ENCODE assay signal across 9 cellular contexts in genomic region chr1:52925571-52926005, GRCh38. TPM values are rescaled to one million over a fixed set of nuclear protein-coding genes. Genes with fewer than 3 reads are reported as not detected.
DNase-seq lines count a peak whose midpoint lies in the region; ATAC-seq and TF ChIP-seq lines count a peak whose summit lies in the region.
"Had no signal": no experiment of that assay in that cellular context is flagged by ENCODE, and none has a peak within 500 bp of the region (broad histone marks: within the 10 kb centered on the region; RNA-seq: fewer than 3 reads in every experiment).

No MANE protein-coding gene starts in this region.

- H3K4me1 ChIP-seq in body of pancreas (peaks cover 51% of the 10 kb centered on the region), liver (ENCODE audit: control insufficient read depth in 4 of 4, insufficient read depth in 4 of 4, low read length in 3 of 4) (peaks cover 5 to 43% (median 20%) of the 10 kb centered on the region in 4 donors), uterus (peaks cover 3 to 8% of the 10 kb centered on the region in 2 donors), Peyer's patch (peaks cover 0 to 11% (median 0%) of the 10 kb centered on the region in 4 donors)

- H3K27ac ChIP-seq in body of pancreas (peak overlapping the region; percentile 33 to 83 (median 72)), liver (ENCODE audit: low read depth in 1 of 2, low read length in 2 of 2) (peak overlapping the region; percentile 72 to 75), uterus (peak overlapping the region; percentile 29 to 47), Peyer's patch (no peak overlapping the region)
- H3K27ac ChIP-seq: hepatocyte had no signal

- TF ChIP-seq CTCF in body of pancreas (IDR thresholded peaks at IDR 0.05), result peak in 1 of 7 experiments; percentile 15
- TF ChIP-seq CTCF in liver (IDR thresholded peaks at IDR 0.05; ENCODE audit: low read depth, low read length, missing input control), result no peak
- TF ChIP-seq CTCF in uterus (IDR thresholded peaks at IDR 0.05), result no peak
- TF ChIP-seq CTCF in Peyer's patch (IDR thresholded peaks at IDR 0.05), result no peak

- H3K4me3 ChIP-seq in body of pancreas (no peak overlapping the region), liver (ENCODE audit: low read depth in 1 of 3, low read length in 3 of 3) (peak overlapping the region in 2 of 3 donors; percentile 81 to 99), uterus (peak overlapping the region in 1 of 2 donors; percentile 15), Peyer's patch (peak overlapping the region in 1 of 4 donors; percentile 12)
- H3K4me3 ChIP-seq: hepatocyte had no signal

- TF ChIP-seq RAD21 in liver (IDR thresholded peaks at IDR 0.05), result peak; percentile 59 to 61

- DNase-seq in Right ventricle myocardium inferior (ENCODE audit: missing footprints) (no peak), cardiac septum (ENCODE audit: low spot score) (no peak), body of pancreas (peak; percentile 77 to 79 (median 78)), uterus (peak in 1 of 2 donors; percentile 39), Peyer's patch (no peak)
- DNase-seq in stimulated activated CD4-positive, alpha-beta T cell treated with anti-CD3 and anti-CD28 coated beads, Interleukin-15, amount 100 ng/mL, for 24 hours, result no peak
- DNase-seq in stimulated activated CD4-positive, alpha-beta T cell treated with anti-CD3 and anti-CD28 coated beads, Interleukin-12 subunit alpha, Interleukin-12 subunit beta, amount 100 ng/mL, for 4 hours, result no peak

- H3K9me3 ChIP-seq in body of pancreas (no peaks in the 10 kb centered on the region), liver (ENCODE audit: control insufficient read depth in 4 of 4, low read length in 3 of 4) (no peaks in the 10 kb centered on the region), uterus (no peaks in the 10 kb centered on the region), Peyer's patch (no peaks in the 10 kb centered on the region)

- peak; percentile 24 for ATAC-seq in Right ventricle myocardium inferior
- peak; percentile 79 for ATAC-seq in body of pancreas

- intact Hi-C loops in Right ventricle myocardium inferior (cut with DNase I), result loop anchor here (2.0 to 5.0 kb wide), 2 partner anchors 225 to 272 kb away; partner anchors contain the start of gene CPT2
- intact Hi-C loops in cardiac septum (cut with DNase I), result loop anchor here (2.0 to 5.0 kb wide), 3 partner anchors 199 to 518 kb away; partner anchors contain the start of genes COA7 and ZYG11B
- intact Hi-C loops in body of pancreas (cut with DNase I), result no loop called here
- intact Hi-C loops in uterus (cut with DNase I; ENCODE audit: low total_unique reads), result loop anchor here (10.0 kb wide), 1 partner anchor 269 kb away; the partner anchor contains the start of gene CPT2

- peak in 2 of 3 donors; percentile 41 to 58 for TF ChIP-seq POLR2A in body of pancreas (IDR thresholded peaks at IDR 0.05)
- TF ChIP-seq POLR2A in uterus (IDR thresholded peaks at IDR 0.05), result no peak
- TF ChIP-seq POLR2A in Peyer's patch (IDR thresholded peaks at IDR 0.05), result no peak

- H3K27me3 ChIP-seq in body of pancreas (no peaks in the 10 kb centered on the region), liver (ENCODE audit: control insufficient read depth in 4 of 4, insufficient read depth in 4 of 4, low read length in 3 of 4) (no peaks in the 10 kb centered on the region), uterus (no peaks in the 10 kb centered on the region), Peyer's patch (no peaks in the 10 kb centered on the region)
- H3K27me3 ChIP-seq: hepatocyte had no signal

- no peaks in the 10 kb centered on the region for H3K36me3 ChIP-seq in body of pancreas (replicated peaks in 1 of 2; ENCODE audit: insufficient read depth in 1 of 2, low read depth in 2 of 2)
- no peaks in the 10 kb centered on the region for H3K36me3 ChIP-seq in liver (ENCODE audit: control insufficient read depth in 4 of 4, insufficient read depth in 3 of 4, low read depth in 1 of 4, low read length in 3 of 4)
- H3K36me3 ChIP-seq in uterus, result no peaks in the 10 kb centered on the region
- no peaks in the 10 kb centered on the region for H3K36me3 ChIP-seq in Peyer's patch

- WGBS in body of pancreas, 2 donors, result 11 to 25% methylated on average over 5 of the region's 5 CpGs
- 24% methylated on average over 5 of the region's 5 CpGs for WGBS in liver

- H3K9ac ChIP-seq in liver (ENCODE audit: low read depth in 1 of 2, low read length in 2 of 2), result peak overlapping the region; percentile 32 to 85

TF ChIP-seq in liver, 16 proteins besides CTCF, POLR2A, EP300 and RAD21:
- peak; percentile 41 for TF ChIP-seq ATF3 (IDR thresholded peaks at IDR 0.05)
- peak; percentile 41 to 48 for TF ChIP-seq EGR1 (IDR thresholded peaks at IDR 0.05; ENCODE audit: low read depth in 2 of 2)
- peak; percentile 75 for TF ChIP-seq NR2F2 (IDR thresholded peaks at IDR 0.05)
- TF ChIP-seq HNF4G (IDR thresholded peaks at IDR 0.05), result peak; percentile 76
- TF ChIP-seq TAF1 (conservative IDR thresholded peaks at IDR 0.05), result peak; percentile 60
- TF ChIP-seq JUND (IDR thresholded peaks at IDR 0.05), result peak; percentile 62 to 76
- peak; percentile 65 for TF ChIP-seq YY1 (IDR thresholded peaks at IDR 0.05)
- TF ChIP-seq ZBTB33 (IDR thresholded peaks at IDR 0.05), result peak; percentile 90
- TF ChIP-seq FOXA2 (IDR thresholded peaks at IDR 0.05), result peak; percentile 69
- no peak for TF ChIP-seq GABPA (IDR thresholded peaks at IDR 0.05 in 1 of 2, conservative IDR thresholded peaks at IDR 0.05 in 1 of 2)
- peak; percentile 89 to 97 for TF ChIP-seq RXRA (IDR thresholded peaks at IDR 0.05)
- peak; percentile 97 for TF ChIP-seq SP1 (IDR thresholded peaks at IDR 0.05)
- peak; percentile 57 for TF ChIP-seq MAX (IDR thresholded peaks at IDR 0.05)
- TF ChIP-seq HNF4A (conservative IDR thresholded peaks at IDR 0.05), result peak; percentile 94 to 96
- TF ChIP-seq REST (IDR thresholded peaks at IDR 0.05), result peak; percentile 69
- TF ChIP-seq FOXA1 (IDR thresholded peaks at IDR 0.05), result no peak

RNA-seq across cellular contexts. Expression of gene SCP2, which starts 1.5 kb away (rescaled TPM):
- total RNA-seq in Right ventricle myocardium inferior, result 132 TPM
- 124 TPM for total RNA-seq in cardiac septum
- total RNA-seq in body of pancreas, result 10 to 100 TPM; 87.4 to 90.3 TPM
- 100 to 1,000 TPM; 122 to 811 TPM for total RNA-seq in liver
- 100 to 1,000 TPM; 330 to 727 TPM for polyA plus RNA-seq in liver
- total RNA-seq in uterus, result 100 to 1,000 TPM in 1 of 4 donors, 10 to 100 TPM in 3; 29.2 to 151 (median 84.6) TPM
- total RNA-seq in Peyer's patch, result 100 to 1,000 TPM; 161 to 402 (median 219) TPM

RNA-seq across cellular contexts. Expression of gene ECHDC2, which starts 4.0 kb away (rescaled TPM):
- total RNA-seq in Right ventricle myocardium inferior (136 TPM), cardiac septum (92.3 TPM), body of pancreas (100 to 1,000 TPM; 143 to 189 TPM), liver (100 to 1,000 TPM in 1 of 2 donors, 10 to 100 TPM in 1; 37.8 to 591 TPM), uterus (100 to 1,000 TPM in 1 of 4 donors, 10 to 100 TPM in 3; 32.0 to 256 (median 90.6) TPM), Peyer's patch (100 to 1,000 TPM; 191 to 421 (median 263) TPM)
- 100 to 1,000 TPM; 269 to 302 TPM for polyA plus RNA-seq in liver

Comparison
In these comparisons a context has a peak if more than half of its experiments do, and no peak if none do; other contexts are left out.
1. DNase-seq: peak in body of pancreas (4 of 4); none in Right ventricle myocardium inferior (single experiment), cardiac septum (single experiment), stimulated activated CD4-positive, alpha-beta T cell treated with anti-CD3 and anti-CD28 coated beads, Interleukin-15, amount 100 ng/mL, for 24 hours (single experiment), stimulated activated CD4-positive, alpha-beta T cell treated with anti-CD3 and anti-CD28 coated beads, Interleukin-12 subunit alpha, Interleukin-12 subunit beta, amount 100 ng/mL, for 4 hours (single experiment) and Peyer's patch (0 of 3).
2. H3K27ac ChIP-seq: peak in body of pancreas (4 of 4), liver (2 of 2) and uterus (2 of 2); none in Peyer's patch (0 of 4).
3. H3K4me3 ChIP-seq: peak in liver (2 of 3); none in body of pancreas (0 of 2).
4. POLR2A ChIP-seq: peak in body of pancreas (2 of 3); none in uterus (0 of 2) and Peyer's patch (0 of 2).